ENCODE assay signal across 25 cellular contexts in genomic region chr14:95272057-95272456, GRCh38. TPM values are rescaled to one million over a fixed set of nuclear protein-coding genes. Genes with fewer than 3 reads are reported as not detected.
DNase-seq lines count a peak whose midpoint lies in the region; ATAC-seq, FAIRE-seq and TF ChIP-seq lines count a peak whose summit lies in the region.
"Had no signal": no experiment of that assay in that cellular context is flagged by ENCODE, and none has a peak within 500 bp of the region (broad histone marks: within the 10 kb centered on the region; RNA-seq: fewer than 3 reads in every experiment).

No MANE protein-coding gene starts in this region.

- no peak overlapping the region for H3K9ac ChIP-seq in K562 (ENCODE audit: insufficient read depth in 1 of 2, low read depth in 2 of 2, low read length in 2 of 2)
- no peak overlapping the region for H3K9ac ChIP-seq in mesenchymal stem cell (ENCODE audit: low read length)

- peaks cover 9% of the 10 kb centered on the region for H3K36me3 Mint-ChIP-seq in type B pancreatic cell
- no peaks in the 10 kb centered on the region for H3K36me3 Mint-ChIP-seq in activated naive CD8-positive, alpha-beta T cell treated with anti-CD3 and anti-CD28 coated beads for 36 hours
- H3K36me3 Mint-ChIP-seq: CD4-positive, alpha-beta memory T cell had no signal

- no peak overlapping the region for H2AFZ ChIP-seq in K562 (ENCODE audit: low read depth, low read length)
- H2AFZ ChIP-seq in mesenchymal stem cell (ENCODE audit: low read depth, low read length): no peak overlapping the region

- H3K9me3 Mint-ChIP-seq in type B pancreatic cell: peaks cover 5% of the 10 kb centered on the region
- peaks cover 3% of the 10 kb centered on the region for H3K9me3 Mint-ChIP-seq in activated naive CD8-positive, alpha-beta T cell treated with anti-CD3 and anti-CD28 coated beads for 36 hours
- H3K9me3 Mint-ChIP-seq: activated CD4-positive, alpha-beta T cell treated with anti-CD3 and anti-CD28 coated beads, Interleukin-2, amount 10 ng/mL, durations not matched to agents 7 days and 5 days; stimulated activated naive CD8-positive, alpha-beta T cell treated with anti-CD3 and anti-CD28 coated beads, Interleukin-15, Interleukin-2, amounts not matched to agents 100 ng/mL and 50 ng/mL, for 24 hours; T-helper 2 cell treated with Interferon-gamma antibody and Interleukin-4, amounts not matched to agents 5 μg/mL and 100 μg/mL, for 36 hours had no signal

- H2AK5ac ChIP-seq in mesenchymal stem cell (ENCODE audit: low read length, severe bottlenecking): peak overlapping the region; percentile 33

- no peak overlapping the region for H3K4ac ChIP-seq in mesenchymal stem cell (ENCODE audit: low read depth in 1 of 2, low read length in 2 of 2)

- no peak overlapping the region for H3K4me3 Mint-ChIP-seq in type B pancreatic cell
- H3K4me3 Mint-ChIP-seq in activated naive CD8-positive, alpha-beta T cell treated with anti-CD3 and anti-CD28 coated beads for 36 hours: no peak overlapping the region
- H3K4me3 Mint-ChIP-seq: activated CD4-positive, alpha-beta T cell treated with anti-CD3 and anti-CD28 coated beads, Interleukin-2, amount 10 ng/mL, durations not matched to agents 7 days and 5 days; activated naive CD4-positive, alpha-beta T cell treated with anti-CD3 and anti-CD28 coated beads, Interleukin-2, amount 10 ng/mL, durations not matched to agents 7 days and 5 days; activated T-cell treated with anti-CD3 and anti-CD28 coated beads, Interleukin-2, amount 50 U/mL, for 72 hours; CD4-positive, alpha-beta memory T cell; naive thymus-derived CD4-positive, alpha-beta T cell; stimulated activated naive CD8-positive, alpha-beta T cell treated with anti-CD3 and anti-CD28 coated beads, Interleukin-15, Interleukin-2, amounts not matched to agents 100 ng/mL and 50 ng/mL, for 24 hours; T-helper 2 cell treated with Interferon-gamma antibody and Interleukin-4, amounts not matched to agents 5 μg/mL and 100 μg/mL, for 36 hours had no signal

- no peak overlapping the region for H2BK5ac ChIP-seq in mesenchymal stem cell (ENCODE audit: low read depth, low read length, poor library complexity, severe bottlenecking)

- no peak overlapping the region for H2BK15ac ChIP-seq in mesenchymal stem cell (ENCODE audit: low read depth, poor library complexity, severe bottlenecking)

- no peaks in the 10 kb centered on the region for H3K27me3 Mint-ChIP-seq in type B pancreatic cell
- no peaks in the 10 kb centered on the region for H3K27me3 Mint-ChIP-seq in activated naive CD8-positive, alpha-beta T cell treated with anti-CD3 and anti-CD28 coated beads for 36 hours
- H3K27me3 Mint-ChIP-seq: activated CD4-positive, alpha-beta T cell treated with anti-CD3 and anti-CD28 coated beads, Interleukin-2, amount 10 ng/mL, durations not matched to agents 7 days and 5 days had no signal

- H3K27me3 ChIP-seq in heart right ventricle (no peaks in the 10 kb centered on the region), K562 (ENCODE audit: control insufficient read depth in 2 of 2, insufficient read depth in 2 of 2, low read length in 2 of 2) (peaks cover 0 to 20% of the 10 kb centered on the region in 2 experiments; a peak in 2 of 5 replicates), mesenchymal stem cell (ENCODE audit: control insufficient read depth in 1 of 2, insufficient read depth in 1 of 2, low read length in 2 of 2) (no peaks in the 10 kb centered on the region)
- H3K27me3 ChIP-seq: breast epithelium had no signal

- H3K27ac Mint-ChIP-seq in type B pancreatic cell: no peak overlapping the region
- H3K27ac Mint-ChIP-seq in activated naive CD8-positive, alpha-beta T cell treated with anti-CD3 and anti-CD28 coated beads for 36 hours: no peak overlapping the region
- H3K27ac Mint-ChIP-seq: activated CD4-positive, alpha-beta T cell treated with anti-CD3 and anti-CD28 coated beads, Interleukin-2, amount 10 ng/mL, durations not matched to agents 7 days and 5 days; activated naive CD4-positive, alpha-beta T cell treated with anti-CD3 and anti-CD28 coated beads, Interleukin-2, amount 10 ng/mL, durations not matched to agents 7 days and 5 days; activated T-cell treated with anti-CD3 and anti-CD28 coated beads, Interleukin-2, amount 50 U/mL, for 72 hours; naive thymus-derived CD4-positive, alpha-beta T cell; stimulated activated naive CD8-positive, alpha-beta T cell treated with anti-CD3 and anti-CD28 coated beads, Interleukin-15, Interleukin-2, amounts not matched to agents 100 ng/mL and 50 ng/mL, for 24 hours; T-helper 2 cell treated with Interferon-gamma antibody and Interleukin-4, amounts not matched to agents 5 μg/mL and 100 μg/mL, for 36 hours had no signal

- POLR2A ChIA-PET in K562 (lab: Yijun Ruan, JAX): no interaction called here

- H4K91ac ChIP-seq in mesenchymal stem cell (ENCODE audit: low read length): no peak overlapping the region

- no peak for TF ChIP-seq EP300 in K562 (IDR thresholded peaks at IDR 0.05; ENCODE audit: low read length)

- no peak for TF ChIP-seq POLR2A in K562 (conservative IDR thresholded peaks at IDR 0.05)

- H3K18ac ChIP-seq in mesenchymal stem cell (ENCODE audit: low read depth in 1 of 2, low read length in 2 of 2): no peak overlapping the region

- CTCF ChIA-PET in K562 (lab: Yijun Ruan, JAX; ENCODE audit: low intra/inter-chr PET ratio): no interaction called here

- peaks cover 37% of the 10 kb centered on the region for H3K79me1 ChIP-seq in mesenchymal stem cell (replicated peaks; ENCODE audit: low read length, poor library complexity, severe bottlenecking)

- H4K8ac ChIP-seq in mesenchymal stem cell (ENCODE audit: low read length): no peak overlapping the region

- DNase-seq in Right ventricle myocardium inferior (ENCODE audit: missing footprints): no peak
- DNase-seq in heart right ventricle: no peak
- DNase-seq in K562 (ENCODE audit: extremely low read depth in 1 of 4, low spot score in 3 of 4): no peak
- no peak for DNase-seq in mesenchymal stem cell
- DNase-seq in type B pancreatic cell (ENCODE audit: extremely low spot score, unreplicated experiment): peak; percentile 29
- DNase-seq in NCI-H1436 (lab: John Stamatoyannopoulos, UW): no peak
- no peak for DNase-seq in activated naive CD8-positive, alpha-beta T cell treated with anti-CD3 and anti-CD28 coated beads for 36 hours
- DNase-seq in NCI-H1417 (lab: John Stamatoyannopoulos, UW): no peak
- DNase-seq: activated CD4-positive, alpha-beta T cell treated with anti-CD3 and anti-CD28 coated beads, Interleukin-2, amount 10 ng/mL, durations not matched to agents 7 days and 5 days; activated naive CD4-positive, alpha-beta T cell treated with anti-CD3 and anti-CD28 coated beads, Interleukin-2, amount 10 ng/mL, durations not matched to agents 7 days and 5 days; activated T-cell treated with anti-CD3 and anti-CD28 coated beads, Interleukin-2, amount 50 U/mL, for 72 hours; amniotic stem cell; CD4-positive, alpha-beta memory T cell; effector memory CD4-positive, alpha-beta T cell; GDM1; kidney glomerular epithelial cell; MV-4-11; naive thymus-derived CD4-positive, alpha-beta T cell; NCI-H1694; NCI-H510A; psoas muscle had no signal

- H3K36me3 ChIP-seq in heart right ventricle: no peaks in the 10 kb centered on the region
- no peaks in the 10 kb centered on the region for H3K36me3 ChIP-seq in K562 (ENCODE audit: control insufficient read depth, insufficient read depth, low read length)
- peaks cover 0 to 8% of the 10 kb centered on the region in 2 experiments for H3K36me3 ChIP-seq in mesenchymal stem cell (ENCODE audit: control insufficient read depth in 1 of 2, insufficient read depth in 2 of 2, low read depth in 1 of 2, low read length in 2 of 2)
- H3K36me3 ChIP-seq: breast epithelium, HAP-1 had no signal

- intact Hi-C loops in Right ventricle myocardium inferior (cut with DNase I): no loop called here
- intact Hi-C loops in heart right ventricle (cut with DNase I): no loop called here
- intact Hi-C loops in K562 (cut with micrococcal nuclease): no loop called here

- no peak overlapping the region for H3K4me3 ChIP-seq in heart right ventricle
- no peak overlapping the region for H3K4me3 ChIP-seq in K562
- H3K4me3 ChIP-seq in mesenchymal stem cell (ENCODE audit: insufficient read depth in 1 of 2, low read depth in 1 of 2, low read length in 2 of 2): no peak overlapping the region
- H3K4me3 ChIP-seq: breast epithelium, HAP-1, psoas muscle had no signal

- no peak for TF ChIP-seq RAD21 in K562 (CRISPR knock-in tag; conservative IDR thresholded peaks at IDR 0.05 in 1 of 2, IDR thresholded peaks at IDR 0.05 in 1 of 2)

- no peak overlapping the region for H3K14ac ChIP-seq in mesenchymal stem cell (ENCODE audit: low read length in 2 of 2)

- H3K79me2 ChIP-seq in K562 (ENCODE audit: control insufficient read depth, insufficient read depth, low read length): no peaks in the 10 kb centered on the region

- no peaks in the 10 kb centered on the region for H4K20me1 ChIP-seq in K562 (replicated peaks; ENCODE audit: control insufficient read depth, insufficient read depth, low read length)

- 76 to 88% methylated on average over 5 of the region's 5 CpGs for WGBS in heart right ventricle, 2 donors
- 0% methylated on average over 5 of the region's 5 CpGs for WGBS in K562 (ENCODE audit: insufficient coverage, low coverage, missing lambda C conversion rate)
- 75% methylated on average over 5 of the region's 5 CpGs for WGBS in mesenchymal stem cell

- no peak overlapping the region for H3K23ac ChIP-seq in mesenchymal stem cell (ENCODE audit: low read length in 2 of 2)

- H2BK120ac ChIP-seq in mesenchymal stem cell (ENCODE audit: low read depth, low read length): no peak overlapping the region

- peaks cover 14% of the 10 kb centered on the region for H3K4me1 Mint-ChIP-seq in type B pancreatic cell (ENCODE audit: unreplicated experiment)
- peaks cover 13% of the 10 kb centered on the region for H3K4me1 Mint-ChIP-seq in activated naive CD8-positive, alpha-beta T cell treated with anti-CD3 and anti-CD28 coated beads for 36 hours

- H3K27ac ChIP-seq in heart right ventricle (no peak overlapping the region), K562 (ENCODE audit: extremely low read depth, low read depth, low read length) (no peak overlapping the region), mesenchymal stem cell (ENCODE audit: low read length, poor library complexity, severe bottlenecking) (peak overlapping the region; percentile 67)
- H3K27ac ChIP-seq: breast epithelium, psoas muscle had no signal

- H3K9me1 ChIP-seq in K562 (ENCODE audit: control insufficient read depth, insufficient read depth, low read length): no peaks in the 10 kb centered on the region

- H3K4me2 ChIP-seq in K562 (ENCODE audit: insufficient read depth, low read length) (no peak overlapping the region), mesenchymal stem cell (ENCODE audit: low read length, poor library complexity, severe bottlenecking) (no peak overlapping the region)

- H3K9me3 ChIP-seq in heart right ventricle (peaks cover 0 to 6% (median 0%) of the 10 kb centered on the region in 11 donors), K562 (replicated peaks; ENCODE audit: control insufficient read depth, insufficient read depth, low read depth, low read length) (no peaks in the 10 kb centered on the region), mesenchymal stem cell (ENCODE audit: control insufficient read depth, low read length) (no peaks in the 10 kb centered on the region)
- H3K9me3 ChIP-seq: breast epithelium, HAP-1 had no signal

- ATAC-seq in Right ventricle myocardium inferior: peak; percentile 20
- no peak for ATAC-seq in heart right ventricle
- 0 out of 3 replicates have a peak, but pooled peaks have one; percentile 45 for ATAC-seq in K562
- ATAC-seq: activated T-cell treated with anti-CD3 and anti-CD28 coated beads, Interleukin-2, amount 50 U/mL, for 72 hours; naive thymus-derived CD4-positive, alpha-beta T cell; psoas muscle had no signal

- peaks cover 0 to 5% (median 0%) of the 10 kb centered on the region in 9 donors for H3K4me1 ChIP-seq in heart right ventricle
- no peaks in the 10 kb centered on the region for H3K4me1 ChIP-seq in K562 (replicated peaks in 1 of 2; ENCODE audit: control insufficient read depth in 2 of 2, insufficient read depth in 2 of 2, low read length in 2 of 2)
- peaks cover 23% of the 10 kb centered on the region for H3K4me1 ChIP-seq in mesenchymal stem cell (ENCODE audit: control insufficient read depth, insufficient read depth, low read depth, low read length)
- H3K4me1 ChIP-seq: breast epithelium, HAP-1, psoas muscle had no signal

- TF ChIP-seq CTCF in heart right ventricle (IDR thresholded peaks at IDR 0.05) (no peak), K562 (IDR thresholded peaks at IDR 0.05 in 2 of 3, conservative IDR thresholded peaks at IDR 0.05 in 1 of 3; ENCODE audit: insufficient read depth in 2 of 3, low read depth in 1 of 3, low read length in 3 of 3) (no peak), type B pancreatic cell (conservative IDR thresholded peaks at IDR 0.05) (no peak)

- BruUV-seq in K562 (replicated peaks; lab: Mats Ljungman, UMichigan): no TSS peak

- in situ Hi-C loops in K562 (cut with MboI): no loop called here

- no peak overlapping the region for H2BK12ac ChIP-seq in mesenchymal stem cell (ENCODE audit: low read length in 2 of 2)

- FAIRE-seq in K562 (lab: Jason Lieb, UNC): no peak

RNA-seq across cellular contexts. Expression of gene CLMN, which starts 47.7 kb away (rescaled TPM):
- total RNA-seq in Right ventricle myocardium inferior: 7.6 TPM
- 10 to 100 TPM in 2 of 10 donors, 1 to 10 TPM in 8; 3.7 to 14.5 (median 5.9) TPM for total RNA-seq in heart right ventricle
- polyA plus RNA-seq in heart right ventricle: 1 to 10 TPM; 2.6 to 6.1 TPM
- total RNA-seq in K562 (2011; cell fraction: chromatin; rRNA removed; ENCODE audit: low replicate concordance): 0.37 and 1.2 TPM in 2 replicates
- 0.17 and 0.39 TPM in 2 replicates for total RNA-seq in K562 (2011; cell fraction: nucleolus; rRNA removed)
- 0.15 and 0.51 TPM in 2 replicates for total RNA-seq in K562 (2011; cell fraction: nucleoplasm; rRNA removed)
- total RNA-seq in K562 (2014; rRNA removed): under 0.01 TPM in 1 of 2 replicates, not detected in the other
- total RNA-seq in K562 (2014; rRNA removed; fragmentation: Illumina TruSeq; extraction: Trizol): 0.04 and 0.06 TPM in 2 replicates
- not detected in 2 replicates for total RNA-seq in K562 (2015; rRNA removed; fragmentation: Illumina TruSeq; extraction: Trizol)
- 0.09 and 0.18 TPM in 2 replicates for total RNA-seq in K562 (2021)
- 0.11 and 0.14 TPM in 2 replicates for polyA plus RNA-seq in K562 (2011; rRNA removed)
- polyA plus RNA-seq in K562 (2011; cell fraction: cytosol; rRNA removed): 0.01 and 0.06 TPM in 2 replicates
- polyA plus RNA-seq in K562 (2011; cell fraction: nucleus; rRNA removed): 0.20 and 0.21 TPM in 2 replicates
- polyA plus RNA-seq in K562 (2012): 0.03 and 0.16 TPM in 2 replicates
- 0.07 and 0.10 TPM in 2 replicates for polyA plus RNA-seq in K562 (2014; fragmentation: Illumina TruSeq; extraction: Trizol)
- not detected for polyA plus RNA-seq in K562 (2014; fragmentation: Nextera tagmentation; extraction: Ambion mirVana)
- 0.01 TPM in 2 replicates for polyA plus RNA-seq in K562 (2014; rRNA removed)
- 0.09 and 0.21 TPM in 2 replicates for polyA minus RNA-seq in K562 (2011; rRNA and poly(A)+ RNA removed)
- 0.29 TPM in 1 of 2 replicates, not detected in the other for polyA minus RNA-seq in K562 (2011; cell fraction: cytosol; rRNA and poly(A)+ RNA removed)
- 0.13 TPM in 1 of 2 replicates, not detected in the other for polyA minus RNA-seq in K562 (2011; cell fraction: nucleus; rRNA and poly(A)+ RNA removed)
- 1.9 TPM for polyA plus RNA-seq in mesenchymal stem cell (2013, experiment 1 of 2)
- 1.6 TPM for polyA plus RNA-seq in mesenchymal stem cell (2013, experiment 2 of 2)
- total RNA-seq in type B pancreatic cell (ENCODE audit: low replicate concordance): 10.2 and 23.0 TPM in 2 replicates
- total RNA-seq in activated naive CD8-positive, alpha-beta T cell treated with anti-CD3 and anti-CD28 coated beads for 36 hours: under 1 TPM; 0.66 to 0.91 TPM

Comparison
In these comparisons a context has a peak if more than half of its experiments do, and no peak if none do; other contexts are left out.
1. ATAC-seq: peak in Right ventricle myocardium inferior (single experiment) and K562 (single experiment); none in heart right ventricle (0 of 8).